ENCODE assay signal across 8 cellular contexts in the genomic region with DNA sequence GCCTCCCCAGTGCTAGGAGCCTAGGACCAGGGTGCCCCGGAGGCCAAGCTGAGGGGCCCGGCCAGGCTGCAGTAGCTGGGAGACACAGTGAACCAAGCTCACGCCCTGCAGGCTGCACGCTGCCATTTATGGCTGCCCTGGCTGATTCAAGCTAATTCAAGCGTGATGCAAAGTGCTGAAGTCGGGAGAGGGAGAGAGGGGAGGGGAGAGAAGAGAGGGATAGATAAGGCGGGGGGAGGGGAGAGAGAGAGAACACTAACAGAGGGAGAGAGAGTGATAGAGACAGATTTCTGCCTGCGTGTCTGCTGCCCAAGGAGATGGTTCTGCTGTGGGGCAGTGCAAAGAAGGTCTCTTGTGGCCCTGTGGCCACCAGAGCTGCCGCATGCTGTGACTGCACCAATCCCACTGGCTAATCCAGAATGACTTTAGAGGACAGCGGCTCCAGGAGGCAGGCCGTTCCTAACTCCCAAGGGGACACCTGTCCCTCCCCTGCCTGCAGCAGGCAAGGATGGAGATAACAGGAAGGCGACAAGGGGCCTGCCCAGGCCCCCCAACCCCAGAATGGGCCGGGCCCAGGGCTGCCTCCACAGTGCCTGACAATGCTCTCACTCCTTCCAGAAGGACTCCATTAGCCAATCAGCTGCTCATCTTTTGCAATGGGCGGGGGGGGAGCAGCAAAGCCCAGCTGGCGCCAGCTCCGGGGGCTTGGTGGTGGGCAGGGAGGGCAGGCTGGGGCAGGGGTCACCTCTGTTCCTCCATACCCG. TPM values are rescaled to one million over a fixed set of nuclear protein-coding genes. Genes with fewer than 3 reads are reported as not detected.
A peak's percentile ranks its signal among the peaks of the same experiment; 100 is the strongest.
DNase-seq lines count a peak whose midpoint lies in the region; ATAC-seq, FAIRE-seq and TF ChIP-seq lines count a peak whose summit lies in the region.

No MANE protein-coding gene starts in this region.

- FAIRE-seq in H1 (lab: Jason Lieb, UNC): no peak

- H3K56ac ChIP-seq in H1 (replicated peaks; ENCODE audit: insufficient read length, low read depth, low read length): no peak overlapping the region

- H3K79me2 ChIP-seq in H1 (ENCODE audit: control insufficient read depth in 1 of 2, insufficient read depth in 2 of 2, low read length in 2 of 2): no peaks in the 10 kb centered on the region

- peak overlapping the region; percentile 9; the same call in 1 of the 2 replicates for H2BK12ac ChIP-seq in H1 (ENCODE audit: low read depth, low read length)

- H3K9me3 ChIP-seq in BLaER1 (no peaks in the 10 kb centered on the region), H1 (ENCODE audit: insufficient read depth in 2 of 2, low read depth in 1 of 2, low read length in 1 of 2) (no peaks in the 10 kb centered on the region)

- 0 out of 2 replicates have a peak overlapping the region, but pooled peaks have one; percentile 72 for H2BK15ac ChIP-seq in H1 (ENCODE audit: low read length)

- TF ChIP-seq EP300 in H1 (IDR thresholded peaks at IDR 0.05; ENCODE audit: borderline replicate concordance in 1 of 2, low read depth in 2 of 2, low read length in 2 of 2): no peak

- peaks cover 6% of the 10 kb centered on the region; the same call in 1 of the 2 replicates for H3K36me3 ChIP-seq in BLaER1
- no peaks in the 10 kb centered on the region for H3K36me3 ChIP-seq in H1 (ENCODE audit: control insufficient read depth in 2 of 4, insufficient read depth in 4 of 4, low read length in 3 of 4)

- H4K20me1 ChIP-seq in BLaER1 (no peaks in the 10 kb centered on the region), H1 (replicated peaks in 1 of 2; ENCODE audit: control insufficient read depth in 1 of 2, insufficient read depth in 2 of 2, low read length in 2 of 2) (no peaks in the 10 kb centered on the region)

- no peak overlapping the region for H4K8ac ChIP-seq in H1 (ENCODE audit: extremely low read depth, insufficient read depth, low read length)

- H3K27ac ChIP-seq in BLaER1 (peak overlapping the region; percentile 93), H1 (ENCODE audit: low read depth, low read length) (no peak overlapping the region)

- H3K4me1 ChIP-seq in BLaER1: peaks cover 99% of the 10 kb centered on the region
- H3K4me1 ChIP-seq in H1 (replicated peaks in 1 of 4; ENCODE audit: control insufficient read depth in 3 of 4, insufficient read depth in 4 of 4, low read length in 3 of 4): peaks cover 0 to 29% (median 23%) of the 10 kb centered on the region in 4 experiments; a peak in 6 of 7 replicates

- CTCF ChIA-PET in H1 (lab: Charles Lee; ENCODE audit: partially characterized antibody): interaction anchor here (0.7 to 5.6 kb wide), 10 partner anchors 9 to 1299 kb away, joined by 3 to 43 read pairs (median 4); partner anchors contain the start of gene MXRA7

- H4K91ac ChIP-seq in H1 (replicated peaks; ENCODE audit: insufficient read length, low read length): no peak overlapping the region

- TF ChIP-seq POLR2A in H1 (IDR thresholded peaks at IDR 0.05; ENCODE audit: control extremely low read depth in 1 of 2, low read depth in 2 of 2, low read length in 2 of 2): no peak

- peak overlapping the region; percentile 78 for H3K9ac ChIP-seq in BLaER1
- H3K9ac ChIP-seq in H1 (replicated peaks in 1 of 4; ENCODE audit: extremely low read depth in 1 of 4, low read depth in 3 of 4, low read length in 3 of 4): no peak overlapping the region

- H3K18ac ChIP-seq in H1 (ENCODE audit: extremely low read depth, low read length): peak overlapping the region; percentile 78

- TF ChIP-seq CTCF in H1 (IDR thresholded peaks at IDR 0.05; ENCODE audit: control extremely low read depth in 1 of 3, insufficient read depth in 1 of 3, low read depth in 1 of 3, low read length in 3 of 3) (no peak), nephron (IDR thresholded peaks at IDR 0.05; ENCODE audit: unreplicated experiment in 3 of 3) (no peak)

- peak overlapping the region; percentile 45 for H3K4ac ChIP-seq in H1 (replicated peaks; ENCODE audit: insufficient read length, low read depth, low read length)

- peak overlapping the region; percentile 79 to 85 (median 85) for H3K27ac Mint-ChIP-seq in nephron
- no peak overlapping the region for H3K27ac Mint-ChIP-seq in activated T-helper 1 cell treated with anti-CD3 and anti-CD28 coated beads, Interleukin-12 subunit alpha, Interleukin-12 subunit beta, Interleukin-2, Interleukin-4 antibody, amounts not matched to agents 30 ng/mL and 10 ng/mL and 1 ng/mL, durations not matched to agents 14 hours and 24 hours and 36 hours

- H2BK20ac ChIP-seq in H1 (ENCODE audit: low read length): no peak overlapping the region

- peaks cover 61% of the 10 kb centered on the region for H3K4me1 Mint-ChIP-seq in nephron
- peaks cover 6% of the 10 kb centered on the region for H3K4me1 Mint-ChIP-seq in activated T-helper 1 cell treated with anti-CD3 and anti-CD28 coated beads, Interleukin-12 subunit alpha, Interleukin-12 subunit beta, Interleukin-2, Interleukin-4 antibody, amounts not matched to agents 30 ng/mL and 10 ng/mL and 1 ng/mL, durations not matched to agents 14 hours and 24 hours and 36 hours (ENCODE audit: low read depth)

- no peak for ATAC-seq in esophagus mucosa
- ATAC-seq in HG03025 (IDR thresholded peaks at IDR 0.05; ENCODE audit: low FRiP score, unreplicated experiment): no peak
- ATAC-seq in HG03571 (IDR thresholded peaks at IDR 0.05; ENCODE audit: unreplicated experiment): no peak

- H3K4me2 ChIP-seq in BLaER1 (peak overlapping the region; percentile 95), H1 (ENCODE audit: insufficient read depth in 1 of 2, low read depth in 2 of 2, low read length in 2 of 2) (peak overlapping the region; percentile 28 to 36; a peak in 3 of 4 replicates)

- peak; percentile 67 for DNase-seq in NCI-H2227 treated with DMSO at 0.1 percent for 48 hours (lab: John Stamatoyannopoulos, UW)
- no peak for DNase-seq in H1 (ENCODE audit: low read depth in 1 of 2, low spot score in 2 of 2)
- DNase-seq in activated T-helper 1 cell treated with anti-CD3 and anti-CD28 coated beads, Interleukin-12 subunit alpha, Interleukin-12 subunit beta, Interleukin-2, Interleukin-4 antibody, amounts not matched to agents 30 ng/mL and 10 ng/mL and 1 ng/mL, durations not matched to agents 14 hours and 24 hours and 36 hours (ENCODE audit: low spot score): no peak

- H3K36me3 Mint-ChIP-seq in nephron (ENCODE audit: low read depth): peaks cover 4% of the 10 kb centered on the region
- H3K36me3 Mint-ChIP-seq in activated T-helper 1 cell treated with anti-CD3 and anti-CD28 coated beads, Interleukin-12 subunit alpha, Interleukin-12 subunit beta, Interleukin-2, Interleukin-4 antibody, amounts not matched to agents 30 ng/mL and 10 ng/mL and 1 ng/mL, durations not matched to agents 14 hours and 24 hours and 36 hours (ENCODE audit: low read depth): no peaks in the 10 kb centered on the region

- H4K5ac ChIP-seq in H1 (ENCODE audit: insufficient read length, low read depth, low read length): no peak overlapping the region

- H2AK5ac ChIP-seq in H1 (ENCODE audit: low read depth, low read length): peak overlapping the region; percentile 19; the same call in 1 of the 2 replicates

- no peaks in the 10 kb centered on the region for H3K27me3 Mint-ChIP-seq in nephron (ENCODE audit: low read depth)
- peaks cover 7% of the 10 kb centered on the region for H3K27me3 Mint-ChIP-seq in activated T-helper 1 cell treated with anti-CD3 and anti-CD28 coated beads, Interleukin-12 subunit alpha, Interleukin-12 subunit beta, Interleukin-2, Interleukin-4 antibody, amounts not matched to agents 30 ng/mL and 10 ng/mL and 1 ng/mL, durations not matched to agents 14 hours and 24 hours and 36 hours (ENCODE audit: insufficient read depth)

- peak overlapping the region; percentile 8; the same call in 1 of the 2 replicates for H2AFZ ChIP-seq in H1 (ENCODE audit: low read length)

- H3K4me3 ChIP-seq in BLaER1: peak overlapping the region; percentile 57
- H3K4me3 ChIP-seq in H1 (ENCODE audit: extremely low read depth in 1 of 4, insufficient read depth in 2 of 4, low read depth in 3 of 4, low read length in 4 of 4): no peak overlapping the region

- peaks cover 3% of the 10 kb centered on the region; the same call in 1 of the 2 replicates for H3K79me1 ChIP-seq in H1 (ENCODE audit: low read depth, low read length)

- H2BK5ac ChIP-seq in H1 (ENCODE audit: low read depth, low read length): no peak overlapping the region

- H3K14ac ChIP-seq in H1 (ENCODE audit: insufficient read length): no peak overlapping the region

- H3K4me3 Mint-ChIP-seq in nephron: peak overlapping the region; percentile 0 to 17 (median 6)
- H3K4me3 Mint-ChIP-seq in activated T-helper 1 cell treated with anti-CD3 and anti-CD28 coated beads, Interleukin-12 subunit alpha, Interleukin-12 subunit beta, Interleukin-2, Interleukin-4 antibody, amounts not matched to agents 30 ng/mL and 10 ng/mL and 1 ng/mL, durations not matched to agents 14 hours and 24 hours and 36 hours: no peak overlapping the region

- TF ChIP-seq RAD21 in H1 (IDR thresholded peaks at IDR 0.05 in 1 of 2, conservative IDR thresholded peaks at IDR 0.05 in 1 of 2; ENCODE audit: low read depth in 2 of 2, low read length in 2 of 2): no peak

- intact Hi-C loops in activated T-helper 1 cell treated with anti-CD3 and anti-CD28 coated beads, Interleukin-12 subunit alpha, Interleukin-12 subunit beta, Interleukin-2, Interleukin-4 antibody, amounts not matched to agents 30 ng/mL and 10 ng/mL and 1 ng/mL, durations not matched to agents 14 hours and 24 hours and 36 hours (cut with micrococcal nuclease): no loop called here

- H3K23me2 ChIP-seq in H1 (ENCODE audit: low read depth, low read length): no peaks in the 10 kb centered on the region

- no peak overlapping the region for H3K23ac ChIP-seq in H1 (ENCODE audit: insufficient read length)

- no peaks in the 10 kb centered on the region for H3K9me3 Mint-ChIP-seq in nephron
- no peaks in the 10 kb centered on the region for H3K9me3 Mint-ChIP-seq in activated T-helper 1 cell treated with anti-CD3 and anti-CD28 coated beads, Interleukin-12 subunit alpha, Interleukin-12 subunit beta, Interleukin-2, Interleukin-4 antibody, amounts not matched to agents 30 ng/mL and 10 ng/mL and 1 ng/mL, durations not matched to agents 14 hours and 24 hours and 36 hours

- H3K27me3 ChIP-seq in BLaER1: no peaks in the 10 kb centered on the region
- no peaks in the 10 kb centered on the region for H3K27me3 ChIP-seq in H1 (replicated peaks in 1 of 4; ENCODE audit: control insufficient read depth in 3 of 4, extremely low read depth in 1 of 4, insufficient read depth in 3 of 4, low read length in 3 of 4)

- WGBS in H1 (ENCODE audit: extremely low coverage in 1 of 2, insufficient coverage in 1 of 2, insufficient read length in 1 of 2, insufficient replicate concordance in 2 of 2, low coverage in 1 of 2, low lambda C conversion rate in 2 of 2, missing lambda C conversion rate in 1 of 2), 2 experiments: 57% methylated on average over 14 of the region's 17 CpGs; no CpG with 5 or more reads in 1 of the 2 experiments

- H2BK120ac ChIP-seq in H1 (replicated peaks; ENCODE audit: low read depth, low read length): no peak overlapping the region

- POLR2A ChIA-PET in H1 (lab: Charles Lee; ENCODE audit: partially characterized antibody): interaction anchor here (0.8 to 1.6 kb wide), 7 partner anchors 11 to 141 kb away, joined by 3 to 7 read pairs (median 4); partner anchors contain the start of gene MXRA7

RNA-seq across cellular contexts. Expression of gene MXRA7, which starts 12.9 kb away (rescaled TPM):
- total RNA-seq in H1 (2021; fragmentation: NEBNext Ultra II Directional; extraction: Animal tissue kit (Norgen Biotek cat#: 25700)): 21.3 and 26.6 TPM in 2 replicates
- 12.8 and 17.8 TPM in 2 replicates for polyA plus RNA-seq in H1 (2011; rRNA removed)
- 19.7 TPM for polyA plus RNA-seq in H1 (2011; cell fraction: cytosol; rRNA removed)
- polyA plus RNA-seq in H1 (2011; cell fraction: nucleus; rRNA removed): 15.7 TPM
- polyA plus RNA-seq in H1 (2012, experiment 1 of 2): 22.5 to 26.9 TPM (median 24.9 TPM) in 4 replicates
- polyA plus RNA-seq in H1 (2012, experiment 2 of 2): 28.3 TPM
- 26.7 TPM for polyA plus RNA-seq in H1 (2013, experiment 1 of 2)
- polyA plus RNA-seq in H1 (2013, experiment 2 of 2): 34.1 TPM
- polyA minus RNA-seq in H1 (2011; rRNA and poly(A)+ RNA removed): 13.7 and 15.2 TPM in 2 replicates
- polyA minus RNA-seq in H1 (2011; cell fraction: cytosol; rRNA and poly(A)+ RNA removed): 9.0 TPM
- polyA minus RNA-seq in H1 (2011; cell fraction: nucleus; rRNA and poly(A)+ RNA removed): 6.9 TPM
- 32.3 TPM for total RNA-seq in esophagus mucosa
- 3.8 and 5.1 TPM in 2 replicates for total RNA-seq in activated T-helper 1 cell treated with anti-CD3 and anti-CD28 coated beads, Interleukin-12 subunit alpha, Interleukin-12 subunit beta, Interleukin-2, Interleukin-4 antibody, amounts not matched to agents 30 ng/mL and 10 ng/mL and 1 ng/mL, durations not matched to agents 14 hours and 24 hours and 36 hours

RNA-seq across cellular contexts. Expression of gene JMJD6, which starts 28.5 kb away (rescaled TPM):
- 18.6 and 22.2 TPM in 2 replicates for total RNA-seq in H1 (2021; fragmentation: NEBNext Ultra II Directional; extraction: Animal tissue kit (Norgen Biotek cat#: 25700))
- 8.6 and 10.6 TPM in 2 replicates for polyA plus RNA-seq in H1 (2011; rRNA removed)
- 9.9 TPM for polyA plus RNA-seq in H1 (2011; cell fraction: cytosol; rRNA removed)
- polyA plus RNA-seq in H1 (2011; cell fraction: nucleus; rRNA removed): 11.7 TPM
- 18.3 to 22.2 TPM (median 19.1 TPM) in 4 replicates for polyA plus RNA-seq in H1 (2012, experiment 1 of 2)
- polyA plus RNA-seq in H1 (2012, experiment 2 of 2): 9.1 TPM
- polyA plus RNA-seq in H1 (2013, experiment 1 of 2): 10.0 TPM
- 8.7 TPM for polyA plus RNA-seq in H1 (2013, experiment 2 of 2)
- polyA minus RNA-seq in H1 (2011; rRNA and poly(A)+ RNA removed): 3.1 and 5.3 TPM in 2 replicates
- polyA minus RNA-seq in H1 (2011; cell fraction: cytosol; rRNA and poly(A)+ RNA removed): 5.8 TPM
- 6.7 TPM for polyA minus RNA-seq in H1 (2011; cell fraction: nucleus; rRNA and poly(A)+ RNA removed)
- total RNA-seq in esophagus mucosa: 11.0 TPM
- total RNA-seq in activated T-helper 1 cell treated with anti-CD3 and anti-CD28 coated beads, Interleukin-12 subunit alpha, Interleukin-12 subunit beta, Interleukin-2, Interleukin-4 antibody, amounts not matched to agents 30 ng/mL and 10 ng/mL and 1 ng/mL, durations not matched to agents 14 hours and 24 hours and 36 hours: 80.5 TPM in 2 replicates

RNA-seq across cellular contexts. Expression of gene METTL23, which starts 28.8 kb away (rescaled TPM):
- 36.1 and 36.2 TPM in 2 replicates for total RNA-seq in H1 (2021; fragmentation: NEBNext Ultra II Directional; extraction: Animal tissue kit (Norgen Biotek cat#: 25700))
- 41.3 and 60.2 TPM in 2 replicates for polyA plus RNA-seq in H1 (2011; rRNA removed)
- 51.3 TPM for polyA plus RNA-seq in H1 (2011; cell fraction: cytosol; rRNA removed)
- 40.3 TPM for polyA plus RNA-seq in H1 (2011; cell fraction: nucleus; rRNA removed)
- polyA plus RNA-seq in H1 (2012, experiment 1 of 2): 36.4 to 47.2 TPM (median 43.1 TPM) in 4 replicates
- 34.6 TPM for polyA plus RNA-seq in H1 (2012, experiment 2 of 2)
- polyA plus RNA-seq in H1 (2013, experiment 1 of 2): 40.2 TPM
- polyA plus RNA-seq in H1 (2013, experiment 2 of 2): 38.5 TPM
- 25.9 and 32.3 TPM in 2 replicates for polyA minus RNA-seq in H1 (2011; rRNA and poly(A)+ RNA removed)
- 11.8 TPM for polyA minus RNA-seq in H1 (2011; cell fraction: cytosol; rRNA and poly(A)+ RNA removed)
- 16.5 TPM for polyA minus RNA-seq in H1 (2011; cell fraction: nucleus; rRNA and poly(A)+ RNA removed)
- total RNA-seq in esophagus mucosa: 17.8 TPM
- 35.5 and 38.2 TPM in 2 replicates for total RNA-seq in activated T-helper 1 cell treated with anti-CD3 and anti-CD28 coated beads, Interleukin-12 subunit alpha, Interleukin-12 subunit beta, Interleukin-2, Interleukin-4 antibody, amounts not matched to agents 30 ng/mL and 10 ng/mL and 1 ng/mL, durations not matched to agents 14 hours and 24 hours and 36 hours

RNA-seq across cellular contexts. Expression of gene SRSF2, which starts 39.2 kb away (rescaled TPM):
- total RNA-seq in H1 (2021; fragmentation: NEBNext Ultra II Directional; extraction: Animal tissue kit (Norgen Biotek cat#: 25700)): 397 and 413 TPM in 2 replicates
- 401 and 479 TPM in 2 replicates for polyA plus RNA-seq in H1 (2011; rRNA removed)
- polyA plus RNA-seq in H1 (2011; cell fraction: cytosol; rRNA removed): 476 TPM
- 766 TPM for polyA plus RNA-seq in H1 (2011; cell fraction: nucleus; rRNA removed)
- 293 to 353 TPM (median 324 TPM) in 4 replicates for polyA plus RNA-seq in H1 (2012, experiment 1 of 2)
- polyA plus RNA-seq in H1 (2012, experiment 2 of 2): 136 TPM
- 351 TPM for polyA plus RNA-seq in H1 (2013, experiment 1 of 2)
- polyA plus RNA-seq in H1 (2013, experiment 2 of 2): 323 TPM
- polyA minus RNA-seq in H1 (2011; rRNA and poly(A)+ RNA removed): 111 TPM in 2 replicates
- polyA minus RNA-seq in H1 (2011; cell fraction: cytosol; rRNA and poly(A)+ RNA removed): 337 TPM
- 830 TPM for polyA minus RNA-seq in H1 (2011; cell fraction: nucleus; rRNA and poly(A)+ RNA removed)
- total RNA-seq in esophagus mucosa: 162 TPM
- total RNA-seq in activated T-helper 1 cell treated with anti-CD3 and anti-CD28 coated beads, Interleukin-12 subunit alpha, Interleukin-12 subunit beta, Interleukin-2, Interleukin-4 antibody, amounts not matched to agents 30 ng/mL and 10 ng/mL and 1 ng/mL, durations not matched to agents 14 hours and 24 hours and 36 hours: 535 and 541 TPM in 2 replicates

RNA-seq across cellular contexts. Expression of gene MFSD11, which starts 40.0 kb away (rescaled TPM):
- total RNA-seq in H1 (2021; fragmentation: NEBNext Ultra II Directional; extraction: Animal tissue kit (Norgen Biotek cat#: 25700)): 18.9 and 19.8 TPM in 2 replicates
- 15.1 and 17.7 TPM in 2 replicates for polyA plus RNA-seq in H1 (2011; rRNA removed)
- 10.6 TPM for polyA plus RNA-seq in H1 (2011; cell fraction: cytosol; rRNA removed)
- 27.8 TPM for polyA plus RNA-seq in H1 (2011; cell fraction: nucleus; rRNA removed)
- 13.3 to 15.9 TPM (median 15.0 TPM) in 4 replicates for polyA plus RNA-seq in H1 (2012, experiment 1 of 2)
- 9.3 TPM for polyA plus RNA-seq in H1 (2012, experiment 2 of 2)
- 18.9 TPM for polyA plus RNA-seq in H1 (2013, experiment 1 of 2)
- 18.6 TPM for polyA plus RNA-seq in H1 (2013, experiment 2 of 2)
- polyA minus RNA-seq in H1 (2011; rRNA and poly(A)+ RNA removed): 22.0 and 30.9 TPM in 2 replicates
- 7.3 TPM for polyA minus RNA-seq in H1 (2011; cell fraction: cytosol; rRNA and poly(A)+ RNA removed)
- polyA minus RNA-seq in H1 (2011; cell fraction: nucleus; rRNA and poly(A)+ RNA removed): 31.0 TPM
- total RNA-seq in esophagus mucosa: 22.6 TPM
- total RNA-seq in activated T-helper 1 cell treated with anti-CD3 and anti-CD28 coated beads, Interleukin-12 subunit alpha, Interleukin-12 subunit beta, Interleukin-2, Interleukin-4 antibody, amounts not matched to agents 30 ng/mL and 10 ng/mL and 1 ng/mL, durations not matched to agents 14 hours and 24 hours and 36 hours: 16.6 and 17.1 TPM in 2 replicates
